Comparison of ENCODE assay signal across 24 cellular contexts in the genomic region with DNA sequence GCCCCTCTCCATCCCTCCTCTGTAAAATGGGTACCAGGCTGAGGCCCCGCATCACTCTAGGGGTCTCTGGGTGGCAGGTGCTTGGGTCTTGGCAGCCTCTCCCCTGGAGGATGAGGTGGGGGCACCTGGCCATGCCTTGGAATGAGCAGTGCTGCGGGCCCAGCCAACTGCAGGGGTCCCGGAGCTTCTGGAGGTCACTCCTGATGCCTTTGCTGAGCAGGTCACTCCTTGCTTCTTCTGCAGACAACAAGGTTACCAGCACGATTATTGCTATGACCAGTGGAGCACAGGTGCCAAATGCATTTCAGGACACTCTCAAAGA. TPM values are rescaled to one million over a fixed set of nuclear protein-coding genes. Genes with fewer than 3 reads are reported as not detected.
"Had no signal": no experiment of that assay in that cellular context is flagged by ENCODE, and none has a peak within 500 bp of the region (broad histone marks: within the 10 kb centered on the region; RNA-seq: fewer than 3 reads in every experiment).

No MANE protein-coding gene starts in this region.

- H3K27me3 Mint-ChIP-seq: activated CD8-positive, alpha-beta T cell treated with anti-CD3 and anti-CD28 coated beads for 36 hours; activated naive CD8-positive, alpha-beta T cell treated with anti-CD3 and anti-CD28 coated beads, Interleukin-2, amount 50 U/mL, for 24 hours had no signal

- H3K4me1 ChIP-seq: colonic mucosa, neural progenitor cell, parathyroid adenoma, uterus had no signal

- H3K4me3 Mint-ChIP-seq: activated B cell treated with CpG ODN at 0.5 μM for 24 hours; activated CD8-positive, alpha-beta T cell treated with anti-CD3 and anti-CD28 coated beads for 36 hours; activated naive CD4-positive, alpha-beta T cell treated with anti-CD3 and anti-CD28 coated beads, Interleukin-2, amount 10 ng/mL, durations not matched to agents 7 days and 5 days; activated naive CD8-positive, alpha-beta T cell treated with anti-CD3 and anti-CD28 coated beads, Interleukin-2, amount 50 U/mL, for 24 hours; activated T-cell treated with anti-CD3 and anti-CD28 coated beads, Interleukin-2, amount 50 U/mL, for 24 hours; central memory CD8-positive, alpha-beta T cell; memory B cell; naive thymus-derived CD4-positive, alpha-beta T cell; neural progenitor cell; T-cell had no signal

- H3K27me3 ChIP-seq: brain microvascular endothelial cell, colonic mucosa, gastroesophageal sphincter, heart left ventricle, neural progenitor cell, thyroid gland, uterus had no signal

- H3K36me3 ChIP-seq: brain microvascular endothelial cell, colonic mucosa, gastroesophageal sphincter, heart left ventricle, neural progenitor cell, thyroid gland, uterus had no signal

- H3K36me3 Mint-ChIP-seq: activated naive CD4-positive, alpha-beta T cell treated with anti-CD3 and anti-CD28 coated beads, Interleukin-2, amount 10 ng/mL, durations not matched to agents 7 days and 5 days; memory B cell; naive thymus-derived CD4-positive, alpha-beta T cell; neural progenitor cell had no signal

- H3K9me3 ChIP-seq: colonic mucosa, gastroesophageal sphincter, heart left ventricle, thyroid gland, uterus had no signal

- H3K27ac Mint-ChIP-seq: activated B cell treated with CpG ODN at 0.5 μM for 24 hours; activated CD8-positive, alpha-beta T cell treated with anti-CD3 and anti-CD28 coated beads for 36 hours; activated naive CD4-positive, alpha-beta T cell treated with anti-CD3 and anti-CD28 coated beads, Interleukin-2, amount 10 ng/mL, durations not matched to agents 7 days and 5 days; activated naive CD8-positive, alpha-beta T cell treated with anti-CD3 and anti-CD28 coated beads, Interleukin-2, amount 50 U/mL, for 24 hours; activated T-cell treated with anti-CD3 and anti-CD28 coated beads, Interleukin-2, amount 50 U/mL, for 24 hours; memory B cell; naive thymus-derived CD4-positive, alpha-beta T cell; neural progenitor cell; T-cell had no signal

- H3K79me2 ChIP-seq: parathyroid adenoma had no signal

- H3K9me3 Mint-ChIP-seq: activated B cell treated with CpG ODN at 0.5 μM for 24 hours; activated CD8-positive, alpha-beta T cell treated with anti-CD3 and anti-CD28 coated beads for 36 hours; activated naive CD4-positive, alpha-beta T cell treated with anti-CD3 and anti-CD28 coated beads, Interleukin-2, amount 10 ng/mL, durations not matched to agents 7 days and 5 days; activated naive CD8-positive, alpha-beta T cell treated with anti-CD3 and anti-CD28 coated beads, Interleukin-2, amount 50 U/mL, for 24 hours; activated T-cell treated with anti-CD3 and anti-CD28 coated beads, Interleukin-2, amount 50 U/mL, for 24 hours; central memory CD8-positive, alpha-beta T cell; memory B cell; naive thymus-derived CD4-positive, alpha-beta T cell; neural progenitor cell; T-cell had no signal

- ATAC-seq: activated naive CD8-positive, alpha-beta T cell treated with anti-CD3 and anti-CD28 coated beads, Interleukin-2, amount 50 U/mL, for 24 hours; gastroesophageal sphincter; heart left ventricle; left ventricle myocardium superior; naive thymus-derived CD4-positive, alpha-beta T cell; T-cell had no signal

- H3K4me2 ChIP-seq: neural progenitor cell had no signal

- H2AFZ ChIP-seq: neural progenitor cell, parathyroid adenoma had no signal

- H3K4me3 ChIP-seq: colonic mucosa, gastroesophageal sphincter, heart left ventricle, neural progenitor cell, thyroid gland, uterus had no signal

- H3K27ac ChIP-seq: colonic mucosa, gastroesophageal sphincter, heart left ventricle, neural progenitor cell, parathyroid adenoma, thyroid gland, uterus had no signal

- H3K9ac ChIP-seq: neural progenitor cell, parathyroid adenoma had no signal

- DNase-seq: activated B cell treated with CpG ODN at 0.5 μM for 24 hours; activated CD4-positive, alpha-beta T cell treated with anti-CD3 and anti-CD28 coated beads for 48 hours; activated CD8-positive, alpha-beta T cell treated with anti-CD3 and anti-CD28 coated beads for 36 hours; activated naive CD4-positive, alpha-beta T cell treated with anti-CD3 and anti-CD28 coated beads, Interleukin-2, amount 10 ng/mL, durations not matched to agents 7 days and 5 days; activated naive CD8-positive, alpha-beta T cell treated with anti-CD3 and anti-CD28 coated beads, Interleukin-2, amount 50 U/mL, for 24 hours; activated T-cell treated with anti-CD3 and anti-CD28 coated beads, Interleukin-2, amount 50 U/mL, for 24 hours; anterior cingulate cortex; colonic mucosa; heart left ventricle; naive thymus-derived CD4-positive, alpha-beta T cell; stimulated activated CD8-positive, alpha-beta memory T cell treated with anti-CD3 and anti-CD28 coated beads, Interleukin-4, amount 100 ng/mL, for 48 hours; stimulated activated naive CD4-positive, alpha-beta T cell; T-cell; thyroid gland had no signal

- H3K4me1 Mint-ChIP-seq: activated B cell treated with CpG ODN at 0.5 μM for 24 hours; activated naive CD4-positive, alpha-beta T cell treated with anti-CD3 and anti-CD28 coated beads, Interleukin-2, amount 10 ng/mL, durations not matched to agents 7 days and 5 days; activated naive CD8-positive, alpha-beta T cell treated with anti-CD3 and anti-CD28 coated beads, Interleukin-2, amount 50 U/mL, for 24 hours; central memory CD8-positive, alpha-beta T cell; memory B cell; T-cell had no signal

RNA-seq across cellular contexts. Expression of a gene that starts 22.4 kb away (rescaled TPM):
- total RNA-seq: activated B cell treated with CpG ODN at 0.5 μM for 24 hours; left ventricle myocardium superior; naive thymus-derived CD4-positive, alpha-beta T cell; T-cell had no signal

RNA-seq across cellular contexts. Expression of a gene that starts 58.3 kb away (rescaled TPM):
- total RNA-seq: activated B cell treated with CpG ODN at 0.5 μM for 24 hours; activated CD8-positive, alpha-beta T cell treated with anti-CD3 and anti-CD28 coated beads for 36 hours; colonic mucosa; gastroesophageal sphincter; heart left ventricle; left ventricle myocardium superior; mucosa of gallbladder; naive thymus-derived CD4-positive, alpha-beta T cell; subcutaneous adipose tissue; T-cell; thyroid gland; uterus had no signal
- polyA plus RNA-seq: heart left ventricle; naive thymus-derived CD4-positive, alpha-beta T cell had no signal
